ENCODE assay signal across 2 cellular contexts in the genomic region with DNA sequence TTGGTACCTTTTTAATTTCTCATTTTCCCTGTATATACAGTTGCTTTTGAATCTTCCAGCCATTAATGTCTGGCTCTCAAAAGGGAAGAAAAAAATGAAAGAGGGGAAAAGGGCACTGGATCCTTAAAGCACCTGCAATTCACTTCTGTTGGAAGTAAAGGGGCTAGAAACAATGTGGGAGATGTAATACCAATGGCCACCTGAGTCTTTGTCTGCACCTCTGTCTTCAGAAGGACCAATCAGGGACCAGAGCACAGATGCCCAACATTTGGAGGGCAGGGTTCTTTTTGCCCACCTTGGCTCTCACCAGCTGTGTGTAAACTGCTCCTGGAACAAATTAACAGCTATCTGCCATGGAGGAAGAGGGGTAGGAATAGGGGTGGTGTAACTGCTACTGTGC.
A peak's percentile ranks its signal among the peaks of the same experiment; 100 is the strongest.
TF ChIP-seq lines count a peak whose summit lies in the region.

No MANE protein-coding gene starts in this region.

TF ChIP-seq in HCT116, 20 proteins besides CTCF, POLR2A, EP300 and RAD21:
- TF ChIP-seq JUND (IDR thresholded peaks at IDR 0.05), result no peak
- TF ChIP-seq EGR1 (IDR thresholded peaks at IDR 0.05; ENCODE audit: low read depth), result no peak
- TF ChIP-seq FOSL1 (IDR thresholded peaks at IDR 0.05; ENCODE audit: low read depth), result no peak
- TF ChIP-seq ZNF274 (IDR thresholded peaks at IDR 0.05; ENCODE audit: low read depth, low read length), result no peak
- no peak for TF ChIP-seq SIN3A (IDR thresholded peaks at IDR 0.05; ENCODE audit: low read depth)
- no peak for TF ChIP-seq SP1 (IDR thresholded peaks at IDR 0.05; ENCODE audit: low read depth)
- TF ChIP-seq MAX (IDR thresholded peaks at IDR 0.05), result no peak
- TF ChIP-seq, protein P1, sequence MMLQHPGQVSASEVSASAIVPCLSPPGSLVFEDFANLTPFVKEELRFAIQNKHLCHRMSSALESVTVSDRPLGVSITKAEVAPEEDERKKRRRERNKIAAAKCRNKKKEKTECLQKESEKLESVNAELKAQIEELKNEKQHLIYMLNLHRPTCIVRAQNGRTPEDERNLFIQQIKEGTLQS (IDR thresholded peaks at IDR 0.05), result no peak

TF ChIP-seq in K562, 482 proteins besides CTCF, POLR2A, EP300 and RAD21:
- TF ChIP-seq, protein P2, sequence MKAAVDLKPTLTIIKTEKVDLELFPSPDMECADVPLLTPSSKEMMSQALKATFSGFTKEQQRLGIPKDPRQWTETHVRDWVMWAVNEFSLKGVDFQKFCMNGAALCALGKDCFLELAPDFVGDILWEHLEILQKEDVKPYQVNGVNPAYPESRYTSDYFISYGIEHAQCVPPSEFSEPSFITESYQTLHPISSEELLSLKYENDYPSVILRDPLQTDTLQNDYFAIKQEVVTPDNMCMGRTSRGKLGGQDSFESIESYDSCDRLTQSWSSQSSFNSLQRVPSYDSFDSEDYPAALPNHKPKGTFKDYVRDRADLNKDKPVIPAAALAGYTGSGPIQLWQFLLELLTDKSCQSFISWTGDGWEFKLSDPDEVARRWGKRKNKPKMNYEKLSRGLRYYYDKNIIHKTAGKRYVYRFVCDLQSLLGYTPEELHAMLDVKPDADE (conservative IDR thresholded peaks at IDR 0.05; ENCODE audit: control insufficient read depth, low read depth, low read length), result no peak
- TF ChIP-seq NFYB (IDR thresholded peaks at IDR 0.05; ENCODE audit: extremely low read depth, insufficient read length), result peak; percentile 29
